In genomic region chr4:151169223-151169622, GRCh38 we compare ENCODE assay signal across 8 cellular contexts.
DNase-seq lines count a peak whose midpoint lies in the region; ATAC-seq and TF ChIP-seq lines count a peak whose summit lies in the region.

No MANE protein-coding gene starts in this region.

- ATAC-seq in right cardiac atrium, result peak; percentile 90 to 94
- ATAC-seq in CD8-positive, alpha-beta T cell, result no peak
- no peak for ATAC-seq in GM21367 (IDR thresholded peaks at IDR 0.05; ENCODE audit: unreplicated experiment)
- ATAC-seq in GM21515 (IDR thresholded peaks at IDR 0.05; ENCODE audit: unreplicated experiment), result no peak

- no peak for TF ChIP-seq CTCF in sigmoid colon (IDR thresholded peaks at IDR 0.05)
- no peak for TF ChIP-seq CTCF in CD8-positive, alpha-beta T cell (IDR thresholded peaks at IDR 0.05)

- intact Hi-C loops in right cardiac atrium (cut with DNase I), result loop anchor here in 1 of 4 donors (10.0 kb wide), 1 partner anchor 56 kb away; no protein-coding TSS in a partner anchor
- intact Hi-C loops in sigmoid colon (cut with DNase I), result loop anchor here (2.0 to 10.0 kb wide), 3 partner anchors 58 to 156 kb away; partner anchors contain the start of genes LRBA and SH3D19
- intact Hi-C loops in CD8-positive, alpha-beta T cell (cut with DNase I, micrococcal nuclease), result no loop called here

- WGBS in GM23248 (ENCODE audit: low coverage in 1 of 2, low lambda C conversion rate in 2 of 2, missing lambda C conversion rate in 2 of 2), 2 experiments, result 2 to 3% methylated on average over 7 of the region's 7 CpGs
- WGBS in right cardiac atrium, result 37% methylated on average over 7 of the region's 7 CpGs
- 73 to 90% methylated on average over 7 of the region's 7 CpGs for WGBS in sigmoid colon, 2 donors

- no peak overlapping the region for H3K4me3 Mint-ChIP-seq in CD8-positive, alpha-beta T cell

- H3K4me1 ChIP-seq in GM23248 (ENCODE audit: insufficient read depth) (peaks cover 19% of the 10 kb centered on the region), right cardiac atrium (ENCODE audit: control insufficient read depth, insufficient read depth, low read length) (peaks cover 6% of the 10 kb centered on the region), sigmoid colon (peaks cover 0 to 76% (median 61%) of the 10 kb centered on the region in 4 donors)
- no peaks in the 10 kb centered on the region for H3K4me1 ChIP-seq in CD8-positive, alpha-beta T cell (ENCODE audit: insufficient read depth, low read length)

- H3K9me2 ChIP-seq in GM23248 (ENCODE audit: insufficient read depth), result no peaks in the 10 kb centered on the region

- TF ChIP-seq POLR2A in sigmoid colon (IDR thresholded peaks at IDR 0.05), result no peak

- peaks cover 20% of the 10 kb centered on the region for H3F3A ChIP-seq in GM23248 (ENCODE audit: insufficient read depth)

- no peaks in the 10 kb centered on the region for H3K4me1 Mint-ChIP-seq in CD8-positive, alpha-beta T cell (ENCODE audit: low read depth)

- CTCF ChIA-PET in CD8-positive, alpha-beta T cell (lab: Charles Lee), result no interaction called here

- H3K27me3 ChIP-seq in GM23248 (replicated peaks; ENCODE audit: insufficient read depth), result no peaks in the 10 kb centered on the region
- H3K27me3 ChIP-seq in right cardiac atrium (ENCODE audit: control insufficient read depth, insufficient read depth), result no peaks in the 10 kb centered on the region
- no peaks in the 10 kb centered on the region for H3K27me3 ChIP-seq in sigmoid colon
- H3K27me3 ChIP-seq in CD8-positive, alpha-beta T cell (ENCODE audit: insufficient read depth, low read length), result no peaks in the 10 kb centered on the region

- H3K36me3 ChIP-seq in GM23248 (ENCODE audit: low read depth) (peaks cover 15% of the 10 kb centered on the region; the same call in 1 of the 2 replicates), sigmoid colon (peaks cover 0 to 13% (median 1%) of the 10 kb centered on the region in 4 donors)
- no peaks in the 10 kb centered on the region for H3K36me3 ChIP-seq in CD8-positive, alpha-beta T cell (ENCODE audit: insufficient read depth, low read length)

- H3K79me2 ChIP-seq in GM23248 (ENCODE audit: insufficient read depth), result peaks cover 25% of the 10 kb centered on the region

- POLR2A ChIA-PET in CD8-positive, alpha-beta T cell (lab: Charles Lee), result no interaction called here

- no peaks in the 10 kb centered on the region for H3K9me3 Mint-ChIP-seq in CD8-positive, alpha-beta T cell

- no peak overlapping the region for H2AFZ ChIP-seq in GM23248

- DNase-seq in GM23248 (peak; percentile 98), amniotic epithelial cell (ENCODE audit: low read depth) (peak; percentile 99), right cardiac atrium (peak; percentile 76 to 86 (median 79)), sigmoid colon (peak; percentile 95), ACHN (no peak)
- DNase-seq in CD8-positive, alpha-beta T cell, result no peak

- H4K20me1 ChIP-seq in GM23248 (ENCODE audit: insufficient read depth), result no peaks in the 10 kb centered on the region

- 0 out of 2 replicates have a peak overlapping the region, but pooled peaks have one; percentile 7 for H3K4me3 ChIP-seq in GM23248
- H3K4me3 ChIP-seq in right cardiac atrium (ENCODE audit: low read length), result no peak overlapping the region
- H3K4me3 ChIP-seq in sigmoid colon, result no peak overlapping the region
- H3K4me3 ChIP-seq in CD8-positive, alpha-beta T cell (ENCODE audit: low read depth, low read length), result no peak overlapping the region

- H3K27ac Mint-ChIP-seq in CD8-positive, alpha-beta T cell, result no peak overlapping the region

- H3K27ac ChIP-seq in GM23248 (peak overlapping the region; percentile 92), right cardiac atrium (ENCODE audit: low read length) (no peak overlapping the region), sigmoid colon (peak overlapping the region; percentile 67 to 83 (median 73))
- H3K27ac ChIP-seq in CD8-positive, alpha-beta T cell (ENCODE audit: low read depth, low read length), result no peak overlapping the region

- peak overlapping the region; percentile 74 for H3K9ac ChIP-seq in GM23248

- H3K36me3 Mint-ChIP-seq in CD8-positive, alpha-beta T cell, result no peaks in the 10 kb centered on the region

- H3K4me2 ChIP-seq in GM23248 (ENCODE audit: unreplicated experiment), result peak overlapping the region; percentile 64

- H3K9me3 ChIP-seq in GM23248 (ENCODE audit: low read depth) (no peaks in the 10 kb centered on the region), right cardiac atrium (ENCODE audit: control insufficient read depth, low read length) (no peaks in the 10 kb centered on the region), sigmoid colon (no peaks in the 10 kb centered on the region)
- H3K9me3 ChIP-seq in CD8-positive, alpha-beta T cell (ENCODE audit: low read length), result no peaks in the 10 kb centered on the region

- TF ChIP-seq EP300 in sigmoid colon (IDR thresholded peaks at IDR 0.05), result peak in 3 of 4 donors; percentile 10 to 48 (median 35)

- H3K27me3 Mint-ChIP-seq in CD8-positive, alpha-beta T cell (ENCODE audit: low read depth), result peaks cover 33% of the 10 kb centered on the region

- in situ Hi-C loops in GM23248 (cut with MboI) (no loop called here), ACHN (cut with HindIII; ENCODE audit: low pct_ligation_motif_present, low pct_unique_long_range_greater_than_20kb, low sequenced_read_pairs) (no loop called here)

Comparison
In these comparisons a context has a peak if more than half of its experiments do, and no peak if none do; other contexts are left out.
1. DNase-seq: peak in GM23248 (single experiment), amniotic epithelial cell (single experiment), right cardiac atrium (3 of 3) and sigmoid colon (single experiment); none in CD8-positive, alpha-beta T cell (0 of 7) and ACHN (single experiment).
2. H3K27ac ChIP-seq: peak in GM23248 (single experiment) and sigmoid colon (4 of 4); none in right cardiac atrium (single experiment) and CD8-positive, alpha-beta T cell (single experiment).
3. ATAC-seq: peak in right cardiac atrium (2 of 2); none in CD8-positive, alpha-beta T cell (single experiment), GM21367 (single experiment) and GM21515 (single experiment).